Comparison of ENCODE assay signal across 13 cellular contexts in genomic region chr18:13831864-13832508, GRCh38. TPM values are rescaled to one million over a fixed set of nuclear protein-coding genes. Genes with fewer than 3 reads are reported as not detected.
DNase-seq lines count a peak whose midpoint lies in the region; ATAC-seq, FAIRE-seq and TF ChIP-seq lines count a peak whose summit lies in the region.
"Had no signal": no experiment of that assay in that cellular context is flagged by ENCODE, and none has a peak within 500 bp of the region (broad histone marks: within the 10 kb centered on the region; RNA-seq: fewer than 3 reads in every experiment).

No MANE protein-coding gene starts in this region.

- H3K27ac ChIP-seq in PC-9 (no peak overlapping the region), caudate nucleus (ENCODE audit: low read depth, low read length) (no peak overlapping the region)

- CTCF ChIA-PET in PC-9 (lab: Charles Lee), result interaction anchor here (0.6 kb wide), 1 partner anchor 268 kb away, joined by 4 read pairs; no protein-coding TSS in a partner anchor
- CTCF ChIA-PET in T-cell (lab: Charles Lee), result interaction anchor here in 1 of 2 donors (0.6 to 1.1 kb wide), 2 partner anchors 9 to 675 kb away, joined by 3 to 4 read pairs; no protein-coding TSS in a partner anchor

- H3K36me3 Mint-ChIP-seq in T-cell, result no peaks in the 10 kb centered on the region
- no peaks in the 10 kb centered on the region for H3K36me3 Mint-ChIP-seq in stimulated activated effector memory CD8-positive, alpha-beta T cell treated with anti-CD3 and anti-CD28 coated beads, Interleukin-12 subunit alpha, Interleukin-12 subunit beta, amount 100 ng/mL, for 72 hours
- H3K36me3 Mint-ChIP-seq: CD4-positive, alpha-beta memory T cell had no signal

- in situ Hi-C loops in ACHN (cut with HindIII; ENCODE audit: low pct_ligation_motif_present, low pct_unique_long_range_greater_than_20kb, low sequenced_read_pairs), result no loop called here

- ATAC-seq in T-cell (replicated peaks in 1 of 4), result no peak
- no peak for ATAC-seq in GM19467 (IDR thresholded peaks at IDR 0.05; ENCODE audit: unreplicated experiment)
- no peak for ATAC-seq in stimulated activated effector memory CD8-positive, alpha-beta T cell treated with anti-CD3 and anti-CD28 coated beads, Interleukin-12 subunit alpha, Interleukin-12 subunit beta, amount 100 ng/mL, for 72 hours
- ATAC-seq: right cardiac atrium had no signal

- H3K27me3 Mint-ChIP-seq in T-cell, result peaks cover 27 to 37% of the 10 kb centered on the region in 2 donors

- H3K4me3 ChIP-seq in PC-9, result no peak overlapping the region

- H3K9me3 Mint-ChIP-seq in T-cell, result peaks cover 0 to 3% (median 2%) of the 10 kb centered on the region in 3 donors
- no peaks in the 10 kb centered on the region for H3K9me3 Mint-ChIP-seq in stimulated activated effector memory CD8-positive, alpha-beta T cell treated with anti-CD3 and anti-CD28 coated beads, Interleukin-12 subunit alpha, Interleukin-12 subunit beta, amount 100 ng/mL, for 72 hours
- H3K9me3 Mint-ChIP-seq: T-helper 1 cell treated with Interleukin-12 subunit alpha and Interleukin-12 subunit beta and Interleukin-4 antibody, amounts not matched to agents 30 μg/mL and 1 μg/mL, for 36 hours had no signal

- no peaks in the 10 kb centered on the region for H4K20me1 ChIP-seq in PC-9 (ENCODE audit: insufficient read depth)

- H3F3A ChIP-seq in PC-9 (ENCODE audit: insufficient read depth, low read depth), result no peaks in the 10 kb centered on the region

- H3K79me2 ChIP-seq in PC-9 (ENCODE audit: low read depth), result no peaks in the 10 kb centered on the region

- intact Hi-C loops in PC-9 (cut with micrococcal nuclease; ENCODE audit: unreplicated experiment), result no loop called here

- BruUV-seq in PC-9 (replicated peaks; lab: Mats Ljungman, UMichigan), result no TSS peak

- H3K9me3 ChIP-seq in PC-9 (ENCODE audit: insufficient read depth, low read depth), result no peaks in the 10 kb centered on the region

- H3K9me2 ChIP-seq in PC-9 (ENCODE audit: insufficient read depth), result no peaks in the 10 kb centered on the region

- no peak overlapping the region for H3K27ac Mint-ChIP-seq in T-cell
- no peak overlapping the region for H3K27ac Mint-ChIP-seq in stimulated activated effector memory CD8-positive, alpha-beta T cell treated with anti-CD3 and anti-CD28 coated beads, Interleukin-12 subunit alpha, Interleukin-12 subunit beta, amount 100 ng/mL, for 72 hours
- H3K27ac Mint-ChIP-seq: CD4-positive, alpha-beta memory T cell; T-helper 1 cell treated with Interleukin-12 subunit alpha and Interleukin-12 subunit beta and Interleukin-4 antibody, amounts not matched to agents 30 μg/mL and 1 μg/mL, for 36 hours had no signal

- DNase-seq in ACHN (peak; percentile 4), GM18507 (ENCODE audit: extremely low spot score, insufficient read length, low read depth) (no peak), PC-9 (peak in 1 of 2 experiments; percentile 44), iPS-NIHi11 (ENCODE audit: low spot score) (peak; percentile 57), caudate nucleus (lab: John Stamatoyannopoulos, UW) (no peak), T-cell (no peak)
- no peak for DNase-seq in stimulated activated effector memory CD8-positive, alpha-beta T cell treated with anti-CD3 and anti-CD28 coated beads, Interleukin-12 subunit alpha, Interleukin-12 subunit beta, amount 100 ng/mL, for 72 hours (ENCODE audit: low spot score in 2 of 2)
- DNase-seq: CD4-positive, alpha-beta memory T cell; midbrain; NCI-H2227 treated with DMSO at 0.1 percent for 48 hours; right cardiac atrium had no signal

- FAIRE-seq in GM18507 (lab: Jason Lieb, UNC), result peak; percentile 52

- peaks cover 59% of the 10 kb centered on the region for H3K27me3 ChIP-seq in PC-9 (ENCODE audit: insufficient read depth, low read depth)

- no peak overlapping the region for H3K4me2 ChIP-seq in PC-9

- H2AFZ ChIP-seq in PC-9, result no peak overlapping the region

- peak; percentile 36; the same call in 1 of the 2 replicates for TF ChIP-seq CTCF in PC-9 (conservative IDR thresholded peaks at IDR 0.05)

- H3K4me3 Mint-ChIP-seq in T-cell, result no peak overlapping the region
- H3K4me3 Mint-ChIP-seq in stimulated activated effector memory CD8-positive, alpha-beta T cell treated with anti-CD3 and anti-CD28 coated beads, Interleukin-12 subunit alpha, Interleukin-12 subunit beta, amount 100 ng/mL, for 72 hours, result no peak overlapping the region
- H3K4me3 Mint-ChIP-seq: CD4-positive, alpha-beta memory T cell; T-helper 1 cell treated with Interleukin-12 subunit alpha and Interleukin-12 subunit beta and Interleukin-4 antibody, amounts not matched to agents 30 μg/mL and 1 μg/mL, for 36 hours had no signal

- H3K4me1 ChIP-seq in PC-9 (replicated peaks; ENCODE audit: insufficient read depth), result no peaks in the 10 kb centered on the region

- POLR2A ChIA-PET in PC-9 (lab: Charles Lee; ENCODE audit: unreplicated experiment), result no interaction called here
- POLR2A ChIA-PET in T-cell (lab: Charles Lee), result no interaction called here

- no peaks in the 10 kb centered on the region for H3K4me1 Mint-ChIP-seq in T-cell
- H3K4me1 Mint-ChIP-seq in stimulated activated effector memory CD8-positive, alpha-beta T cell treated with anti-CD3 and anti-CD28 coated beads, Interleukin-12 subunit alpha, Interleukin-12 subunit beta, amount 100 ng/mL, for 72 hours, result no peaks in the 10 kb centered on the region
- H3K4me1 Mint-ChIP-seq: CD4-positive, alpha-beta memory T cell had no signal

- H3K36me3 ChIP-seq in PC-9 (ENCODE audit: low read depth), result no peaks in the 10 kb centered on the region

RNA-seq across cellular contexts. Expression of gene MC5R, which starts 8.0 kb away (rescaled TPM):
- not detected in 2 replicates for total RNA-seq in PC-9 (2021)
- not detected for total RNA-seq in T-cell
- total RNA-seq: CD4-positive, alpha-beta memory T cell; right cardiac atrium had no signal

Comparison
In these comparisons a context has a peak if more than half of its experiments do, and no peak if none do; other contexts are left out.
1. DNase-seq: peak in ACHN (single experiment) and iPS-NIHi11 (single experiment); none in GM18507 (single experiment), caudate nucleus (0 of 61), T-cell (0 of 34) and stimulated activated effector memory CD8-positive, alpha-beta T cell treated with anti-CD3 and anti-CD28 coated beads, Interleukin-12 subunit alpha, Interleukin-12 subunit beta, amount 100 ng/mL, for 72 hours (0 of 2).